ENCODE assay signal across 13 cellular contexts in genomic region chrX:100980608-100981497, GRCh38. TPM values are rescaled to one million over a fixed set of nuclear protein-coding genes. Genes with fewer than 3 reads are reported as not detected.
DNase-seq lines count a peak whose midpoint lies in the region; ATAC-seq and TF ChIP-seq lines count a peak whose summit lies in the region.
"Had no signal": no experiment of that assay in that cellular context is flagged by ENCODE, and none has a peak within 500 bp of the region (broad histone marks: within the 10 kb centered on the region; RNA-seq: fewer than 3 reads in every experiment).

No MANE protein-coding gene starts in this region.

- peak overlapping the region in 1 of 2 experiments; percentile 40 for H3K18ac ChIP-seq in mesenchymal stem cell (ENCODE audit: low read depth in 1 of 2, low read length in 2 of 2)

- CTCF ChIA-PET in activated CD8-positive, alpha-beta T cell treated with anti-CD3 and anti-CD28 coated beads for 36 hours (lab: Charles Lee) = no interaction called here

- H3K27ac ChIP-seq in mesenchymal stem cell (ENCODE audit: low read length, poor library complexity, severe bottlenecking) = no peak overlapping the region

- peak; percentile 53 for DNase-seq in ACHN
- DNase-seq in NCI-H2029 (lab: John Stamatoyannopoulos, UW) = peak; percentile 66
- DNase-seq in chondrocyte (ENCODE audit: low spot score) = no peak
- peak; percentile 82 for DNase-seq in mesenchymal stem cell
- no peak for DNase-seq in activated CD8-positive, alpha-beta T cell treated with anti-CD3 and anti-CD28 coated beads for 36 hours
- DNase-seq in NCI-H1105 (lab: John Stamatoyannopoulos, UW) = no peak
- DNase-seq in SW480 (ENCODE audit: low spot score) = no peak
- DNase-seq: activated CD8-positive, alpha-beta T cell treated with anti-CD3 and anti-CD28 coated beads, Interleukin-2, amount 10 ng/mL, durations not matched to agents 7 days and 5 days; NCI-H82; T-helper 1 cell had no signal

- POLR2A ChIA-PET in activated CD8-positive, alpha-beta T cell treated with anti-CD3 and anti-CD28 coated beads for 36 hours (lab: Charles Lee) = no interaction called here

- peak overlapping the region; percentile 79 for H3K27ac Mint-ChIP-seq in chondrocyte (ENCODE audit: unreplicated experiment)
- no peak overlapping the region for H3K27ac Mint-ChIP-seq in activated CD8-positive, alpha-beta T cell treated with anti-CD3 and anti-CD28 coated beads for 36 hours
- H3K27ac Mint-ChIP-seq: activated CD8-positive, alpha-beta T cell treated with anti-CD3 and anti-CD28 coated beads, Interleukin-2, amount 10 ng/mL, durations not matched to agents 7 days and 5 days had no signal

- H2BK12ac ChIP-seq in mesenchymal stem cell (ENCODE audit: low read length in 2 of 2) = peak overlapping the region in 1 of 2 experiments; percentile 42

- H3K9ac ChIP-seq in mesenchymal stem cell (ENCODE audit: low read length) = no peak overlapping the region

- TF ChIP-seq CTCF in chondrocyte (IDR thresholded peaks at IDR 0.05) = no peak
- TF ChIP-seq CTCF in activated CD8-positive, alpha-beta T cell treated with anti-CD3 and anti-CD28 coated beads for 36 hours (IDR thresholded peaks at IDR 0.05) = no peak

- no peak overlapping the region for H2BK120ac ChIP-seq in mesenchymal stem cell (ENCODE audit: low read depth, low read length)

- no peak overlapping the region for H2BK5ac ChIP-seq in mesenchymal stem cell (ENCODE audit: low read depth, low read length, poor library complexity, severe bottlenecking)

- no peak overlapping the region for H2BK15ac ChIP-seq in mesenchymal stem cell (ENCODE audit: low read depth, poor library complexity, severe bottlenecking)

- no peak overlapping the region for H3K4me3 Mint-ChIP-seq in chondrocyte (ENCODE audit: unreplicated experiment)
- no peak overlapping the region for H3K4me3 Mint-ChIP-seq in activated CD8-positive, alpha-beta T cell treated with anti-CD3 and anti-CD28 coated beads for 36 hours
- H3K4me3 Mint-ChIP-seq: activated CD8-positive, alpha-beta T cell treated with anti-CD3 and anti-CD28 coated beads, Interleukin-2, amount 10 ng/mL, durations not matched to agents 7 days and 5 days; neural crest cell had no signal

- H3K14ac ChIP-seq in mesenchymal stem cell (ENCODE audit: low read length in 2 of 2) = no peak overlapping the region

- in situ Hi-C loops in ACHN (cut with HindIII; ENCODE audit: low pct_ligation_motif_present, low pct_unique_long_range_greater_than_20kb, low sequenced_read_pairs) = no loop called here

- no peak overlapping the region for H3K4me3 ChIP-seq in mesenchymal stem cell (ENCODE audit: insufficient read depth in 1 of 2, low read depth in 1 of 2, low read length in 2 of 2)

- no peak overlapping the region for H3K23ac ChIP-seq in mesenchymal stem cell (ENCODE audit: low read length in 2 of 2)

- H2AFZ ChIP-seq in mesenchymal stem cell (ENCODE audit: low read depth, low read length) = no peak overlapping the region

- peaks cover 0 to 5% of the 10 kb centered on the region in 2 experiments for H3K27me3 ChIP-seq in mesenchymal stem cell (ENCODE audit: control insufficient read depth in 1 of 2, insufficient read depth in 1 of 2, low read length in 2 of 2)

- no peak overlapping the region for H3K4me2 ChIP-seq in mesenchymal stem cell (ENCODE audit: low read length, poor library complexity, severe bottlenecking)

- peak overlapping the region in 1 of 2 experiments; percentile 67 for H3K4ac ChIP-seq in mesenchymal stem cell (ENCODE audit: low read depth in 1 of 2, low read length in 2 of 2)

- ATAC-seq in HG03095 (IDR thresholded peaks at IDR 0.05; ENCODE audit: unreplicated experiment) = no peak
- ATAC-seq in activated CD8-positive, alpha-beta T cell treated with anti-CD3 and anti-CD28 coated beads for 36 hours = no peak
- ATAC-seq: activated CD8-positive, alpha-beta T cell treated with anti-CD3 and anti-CD28 coated beads, Interleukin-2, amount 10 ng/mL, durations not matched to agents 7 days and 5 days had no signal

- H3K79me1 ChIP-seq in mesenchymal stem cell (replicated peaks; ENCODE audit: low read length, poor library complexity, severe bottlenecking) = no peaks in the 10 kb centered on the region

- H3K9me3 ChIP-seq in mesenchymal stem cell (ENCODE audit: control insufficient read depth, low read length) = no peaks in the 10 kb centered on the region

- intact Hi-C loops in activated CD8-positive, alpha-beta T cell treated with anti-CD3 and anti-CD28 coated beads for 36 hours (cut with micrococcal nuclease) = no loop called here

- no peak overlapping the region for H4K91ac ChIP-seq in mesenchymal stem cell (ENCODE audit: low read length)

- no peaks in the 10 kb centered on the region for H3K36me3 ChIP-seq in mesenchymal stem cell (ENCODE audit: control insufficient read depth in 1 of 2, insufficient read depth in 2 of 2, low read depth in 1 of 2, low read length in 2 of 2)

- 54% methylated on average over 4 of the region's 6 CpGs for WGBS in mesenchymal stem cell

- no peaks in the 10 kb centered on the region for H3K27me3 Mint-ChIP-seq in chondrocyte (ENCODE audit: low read depth)
- no peaks in the 10 kb centered on the region for H3K27me3 Mint-ChIP-seq in activated CD8-positive, alpha-beta T cell treated with anti-CD3 and anti-CD28 coated beads for 36 hours

- H3K4me1 ChIP-seq in mesenchymal stem cell (ENCODE audit: control insufficient read depth, insufficient read depth, low read depth, low read length) = peaks cover 9% of the 10 kb centered on the region

- peaks cover 22% of the 10 kb centered on the region for H3K9me3 Mint-ChIP-seq in chondrocyte (ENCODE audit: low read depth)
- no peaks in the 10 kb centered on the region for H3K9me3 Mint-ChIP-seq in activated CD8-positive, alpha-beta T cell treated with anti-CD3 and anti-CD28 coated beads for 36 hours

- peaks cover 16% of the 10 kb centered on the region for H3K4me1 Mint-ChIP-seq in chondrocyte (ENCODE audit: low read depth)
- no peaks in the 10 kb centered on the region for H3K4me1 Mint-ChIP-seq in activated CD8-positive, alpha-beta T cell treated with anti-CD3 and anti-CD28 coated beads for 36 hours (ENCODE audit: low read depth)
- H3K4me1 Mint-ChIP-seq: neural crest cell had no signal

- H4K8ac ChIP-seq in mesenchymal stem cell (ENCODE audit: low read length) = peak overlapping the region; percentile 55

- H3K36me3 Mint-ChIP-seq in chondrocyte (ENCODE audit: low read depth) = no peaks in the 10 kb centered on the region
- no peaks in the 10 kb centered on the region for H3K36me3 Mint-ChIP-seq in activated CD8-positive, alpha-beta T cell treated with anti-CD3 and anti-CD28 coated beads for 36 hours (ENCODE audit: low read depth)

- no peak overlapping the region for H2AK5ac ChIP-seq in mesenchymal stem cell (ENCODE audit: low read length, severe bottlenecking)

RNA-seq across cellular contexts. Expression of gene ARL13A, which starts 11.3 kb away (rescaled TPM):
- total RNA-seq in chondrocyte = not detected in 3 replicates
- polyA plus RNA-seq in mesenchymal stem cell (2013, experiment 1 of 2) = not detected
- polyA plus RNA-seq in mesenchymal stem cell (2013, experiment 2 of 2) = 0.07 TPM
- total RNA-seq in activated CD8-positive, alpha-beta T cell treated with anti-CD3 and anti-CD28 coated beads for 36 hours = not detected
- total RNA-seq: activated CD8-positive, alpha-beta T cell treated with anti-CD3 and anti-CD28 coated beads, Interleukin-2, amount 10 ng/mL, durations not matched to agents 7 days and 5 days; neural crest cell had no signal
- polyA plus RNA-seq: adipose tissue had no signal

RNA-seq across cellular contexts. Expression of gene XKRX, which starts 52.1 kb away (rescaled TPM):
- 0.15 TPM in 1 of 3 replicates, not detected in the others for total RNA-seq in chondrocyte
- 0.10 TPM for polyA plus RNA-seq in mesenchymal stem cell (2013, experiment 1 of 2)
- 0.05 TPM for polyA plus RNA-seq in mesenchymal stem cell (2013, experiment 2 of 2)
- total RNA-seq in activated CD8-positive, alpha-beta T cell treated with anti-CD3 and anti-CD28 coated beads for 36 hours = under 1 TPM; 0.43 to 0.49 TPM
- total RNA-seq: activated CD8-positive, alpha-beta T cell treated with anti-CD3 and anti-CD28 coated beads, Interleukin-2, amount 10 ng/mL, durations not matched to agents 7 days and 5 days had no signal

Comparison
In these comparisons a context has a peak if more than half of its experiments do, and no peak if none do; other contexts are left out.
1. DNase-seq: peak in ACHN (single experiment), NCI-H2029 (single experiment) and mesenchymal stem cell (single experiment); none in chondrocyte (single experiment), activated CD8-positive, alpha-beta T cell treated with anti-CD3 and anti-CD28 coated beads for 36 hours (single experiment), NCI-H1105 (single experiment) and SW480 (single experiment).